9 cellular contexts compared by ENCODE assay signal in genomic region chr14:30620178-30620577, GRCh38. TPM values are rescaled to one million over a fixed set of nuclear protein-coding genes. Genes with fewer than 3 reads are reported as not detected.
DNase-seq lines count a peak whose midpoint lies in the region; ATAC-seq, FAIRE-seq and TF ChIP-seq lines count a peak whose summit lies in the region.
"Had no signal": no experiment of that assay in that cellular context is flagged by ENCODE, and none has a peak within 500 bp of the region (broad histone marks: within the 10 kb centered on the region; RNA-seq: fewer than 3 reads in every experiment).

No MANE protein-coding gene starts in this region.

- H3K4me3 Mint-ChIP-seq in activated naive CD4-positive, alpha-beta T cell treated with anti-CD3 and anti-CD28 coated beads, Interleukin-2, amount 50 U/mL, for 24 hours: peak overlapping the region; percentile 71
- peak overlapping the region; percentile 57 for H3K4me3 Mint-ChIP-seq in T-helper 2 cell treated with Interferon-gamma antibody and Interleukin-4, amounts not matched to agents 5 μg/mL and 100 μg/mL, for 36 hours
- peak overlapping the region; percentile 11 for H3K4me3 Mint-ChIP-seq in osteocyte (ENCODE audit: unreplicated experiment)

- H3K4me1 Mint-ChIP-seq in activated naive CD4-positive, alpha-beta T cell treated with anti-CD3 and anti-CD28 coated beads, Interleukin-2, amount 50 U/mL, for 24 hours: peaks cover 35% of the 10 kb centered on the region
- peaks cover 28% of the 10 kb centered on the region for H3K4me1 Mint-ChIP-seq in T-helper 2 cell treated with Interferon-gamma antibody and Interleukin-4, amounts not matched to agents 5 μg/mL and 100 μg/mL, for 36 hours (ENCODE audit: low read depth)
- peaks cover 36% of the 10 kb centered on the region for H3K4me1 Mint-ChIP-seq in osteocyte (ENCODE audit: unreplicated experiment)

- no peaks in the 10 kb centered on the region for H3K9me3 Mint-ChIP-seq in activated naive CD4-positive, alpha-beta T cell treated with anti-CD3 and anti-CD28 coated beads, Interleukin-2, amount 50 U/mL, for 24 hours
- H3K9me3 Mint-ChIP-seq in T-helper 2 cell treated with Interferon-gamma antibody and Interleukin-4, amounts not matched to agents 5 μg/mL and 100 μg/mL, for 36 hours: no peaks in the 10 kb centered on the region
- no peaks in the 10 kb centered on the region for H3K9me3 Mint-ChIP-seq in osteocyte (ENCODE audit: unreplicated experiment)

- no peaks in the 10 kb centered on the region for H3K27me3 Mint-ChIP-seq in activated naive CD4-positive, alpha-beta T cell treated with anti-CD3 and anti-CD28 coated beads, Interleukin-2, amount 50 U/mL, for 24 hours
- no peaks in the 10 kb centered on the region for H3K27me3 Mint-ChIP-seq in T-helper 2 cell treated with Interferon-gamma antibody and Interleukin-4, amounts not matched to agents 5 μg/mL and 100 μg/mL, for 36 hours (ENCODE audit: low read depth)
- no peaks in the 10 kb centered on the region for H3K27me3 Mint-ChIP-seq in osteocyte (ENCODE audit: unreplicated experiment)

- ATAC-seq in HG03159 (IDR thresholded peaks at IDR 0.05; ENCODE audit: unreplicated experiment): peak; percentile 45

- peak overlapping the region; percentile 32 for H3K27ac Mint-ChIP-seq in activated naive CD4-positive, alpha-beta T cell treated with anti-CD3 and anti-CD28 coated beads, Interleukin-2, amount 50 U/mL, for 24 hours
- peak overlapping the region; percentile 83 for H3K27ac Mint-ChIP-seq in T-helper 2 cell treated with Interferon-gamma antibody and Interleukin-4, amounts not matched to agents 5 μg/mL and 100 μg/mL, for 36 hours
- peak overlapping the region; percentile 57 for H3K27ac Mint-ChIP-seq in osteocyte (ENCODE audit: unreplicated experiment)

- DNase-seq in activated naive CD4-positive, alpha-beta T cell (lab: John Stamatoyannopoulos, UW): no peak
- no peak for DNase-seq in T-helper 2 cell treated with Interferon-gamma antibody and Interleukin-4, amounts not matched to agents 5 μg/mL and 100 μg/mL, for 36 hours (ENCODE audit: low spot score)
- DNase-seq in osteocyte (ENCODE audit: extremely low spot score, unreplicated experiment) (no peak), frontal cortex (ENCODE audit: low spot score in 2 of 2) (no peak), AG20443 (ENCODE audit: low spot score) (no peak), cerebellar cortex (ENCODE audit: low spot score) (no peak)
- DNase-seq: DND-41 had no signal

- FAIRE-seq in frontal cortex (lab: Jason Lieb, UNC): no peak

- TF ChIP-seq CTCF in osteocyte (IDR thresholded peaks at IDR 0.05): no peak

- H3K36me3 Mint-ChIP-seq in activated naive CD4-positive, alpha-beta T cell treated with anti-CD3 and anti-CD28 coated beads, Interleukin-2, amount 50 U/mL, for 24 hours: peaks cover 9% of the 10 kb centered on the region
- peaks cover 25% of the 10 kb centered on the region for H3K36me3 Mint-ChIP-seq in T-helper 2 cell treated with Interferon-gamma antibody and Interleukin-4, amounts not matched to agents 5 μg/mL and 100 μg/mL, for 36 hours (ENCODE audit: low read depth)
- peaks cover 7% of the 10 kb centered on the region for H3K36me3 Mint-ChIP-seq in osteocyte (ENCODE audit: unreplicated experiment)

RNA-seq across cellular contexts. Expression of gene SCFD1, which starts 1.9 kb away (rescaled TPM):
- total RNA-seq in osteocyte: 90.9 and 107 TPM in 2 replicates
- 135 TPM for total RNA-seq in frontal cortex

Comparison
In these comparisons a context has a peak if more than half of its experiments do, and no peak if none do; other contexts are left out.
1. H3K27ac Mint-ChIP-seq: peak in every context shown above with its lines; median percentile 83 in T-helper 2 cell treated with Interferon-gamma antibody and Interleukin-4, amounts not matched to agents 5 μg/mL and 100 μg/mL, for 36 hours; 57 in osteocyte; 32 in activated naive CD4-positive, alpha-beta T cell treated with anti-CD3 and anti-CD28 coated beads, Interleukin-2, amount 50 U/mL, for 24 hours.
2. H3K4me3 Mint-ChIP-seq: peak in every context shown above with its lines; median percentile 71 in activated naive CD4-positive, alpha-beta T cell treated with anti-CD3 and anti-CD28 coated beads, Interleukin-2, amount 50 U/mL, for 24 hours; 57 in T-helper 2 cell treated with Interferon-gamma antibody and Interleukin-4, amounts not matched to agents 5 μg/mL and 100 μg/mL, for 36 hours; 11 in osteocyte.